In genomic region chr13:46896346-46897138, GRCh38 we compare ENCODE assay signal across 8 cellular contexts. TPM values are rescaled to one million over a fixed set of nuclear protein-coding genes. Genes with fewer than 3 reads are reported as not detected.
DNase-seq lines count a peak whose midpoint lies in the region; ATAC-seq and TF ChIP-seq lines count a peak whose summit lies in the region.

HTR2A (minus strand) TSS chr13:46897053; CDS start chr13:46895906, 1,147 bp downstream.

- no peak within 1 kb of the TSS for H3K18ac ChIP-seq in IMR-90 (ENCODE audit: low read depth, low read length)

- H3K23ac ChIP-seq in IMR-90 (ENCODE audit: low read depth, low read length): no peak within 1 kb of the TSS

- H3K4me3 Mint-ChIP-seq in progenitor cell of endocrine pancreas (ENCODE audit: low read depth): no peak within 1 kb of the TSS

- no peak for TF ChIP-seq RAD21 in IMR-90 (IDR thresholded peaks at IDR 0.05; ENCODE audit: low read length)

- no peak within 1 kb of the TSS for H2BK15ac ChIP-seq in IMR-90 (ENCODE audit: low read depth, low read length)

- intact Hi-C loops in IMR-90 (cut with micrococcal nuclease): loop anchor here (10.0 kb wide), 1 partner anchor 318 kb away; no protein-coding TSS in a partner anchor
- intact Hi-C loops in right lobe of liver (cut with DNase I): no loop called here
- intact Hi-C loops in thyroid gland (cut with DNase I): no loop called here

- ATAC-seq in IMR-90 (ENCODE audit: low read depth): peak; percentile 50
- ATAC-seq in right lobe of liver: peak; percentile 51 to 65 (median 58)
- ATAC-seq in HG02938 (IDR thresholded peaks at IDR 0.05; ENCODE audit: unreplicated experiment): no peak

- H3K4me1 Mint-ChIP-seq in progenitor cell of endocrine pancreas (ENCODE audit: low read depth): peaks cover 6% of the 10 kb centered on the region

- no peak within 1 kb of the TSS for H2BK120ac ChIP-seq in IMR-90 (ENCODE audit: low read depth, low read length)

- no peak within 1 kb of the TSS for H2BK20ac ChIP-seq in IMR-90 (ENCODE audit: low read depth, low read length)

- no peak within 1 kb of the TSS for H2AK5ac ChIP-seq in IMR-90 (ENCODE audit: low read depth, low read length)

- BruUV-seq in IMR-90 (replicated peaks; lab: Mats Ljungman, UMichigan): no TSS peak

- TF ChIP-seq POLR2A in IMR-90 (IDR thresholded peaks at IDR 0.05; ENCODE audit: low read depth, low read length): no peak
- TF ChIP-seq POLR2A in right lobe of liver (IDR thresholded peaks at IDR 0.05): no peak
- TF ChIP-seq POLR2A in thyroid gland (IDR thresholded peaks at IDR 0.05): no peak

- peak within 1 kb of the TSS; percentile 94 for H3K4me2 ChIP-seq in IMR-90 (ENCODE audit: low read depth, low read length)

- no peaks in the 10 kb centered on the region for H3K9me3 Mint-ChIP-seq in progenitor cell of endocrine pancreas (ENCODE audit: low read depth)

- H4K5ac ChIP-seq in IMR-90 (ENCODE audit: low read depth, low read length): no peak within 1 kb of the TSS

- H3K9me1 ChIP-seq in IMR-90 (ENCODE audit: insufficient read depth, low read length): no peaks in the 10 kb centered on the region

- H2BK5ac ChIP-seq in IMR-90 (ENCODE audit: low read depth, low read length, poor library complexity, severe bottlenecking): no peak within 1 kb of the TSS

- H3K36me3 ChIP-seq in IMR-90 (ENCODE audit: control insufficient read depth, insufficient read depth, low read length) (no peaks in the 10 kb centered on the region), right lobe of liver (no peaks in the 10 kb centered on the region), thyroid gland (no peaks in the 10 kb centered on the region)

- dilution Hi-C loops in IMR-90 (cut with HindIII; ENCODE audit: low sequenced_read_pairs, unreplicated experiment): no loop called here

- H2AFZ ChIP-seq in IMR-90 (replicated peaks; ENCODE audit: low read length, poor library complexity): peak within 1 kb of the TSS; percentile 83

- H3K4me1 ChIP-seq in IMR-90 (ENCODE audit: control insufficient read depth, insufficient read depth, low read length) (no peaks in the 10 kb centered on the region), right lobe of liver (no peaks in the 10 kb centered on the region), thyroid gland (peaks cover 0 to 12% of the 10 kb centered on the region in 2 donors)

- TF ChIP-seq CTCF in IMR-90 (conservative IDR thresholded peaks at IDR 0.05; ENCODE audit: low read depth, low read length): no peak
- TF ChIP-seq CTCF in right lobe of liver (IDR thresholded peaks at IDR 0.05): no peak
- no peak for TF ChIP-seq CTCF in thyroid gland (IDR thresholded peaks at IDR 0.05)
- TF ChIP-seq CTCF in progenitor cell of endocrine pancreas (IDR thresholded peaks at IDR 0.05; ENCODE audit: unreplicated experiment): no peak

- no peak within 1 kb of the TSS for H4K8ac ChIP-seq in IMR-90 (ENCODE audit: low read depth in 2 of 2, low read length in 2 of 2)

- H3K9ac ChIP-seq in IMR-90 (ENCODE audit: low read depth, low read length): 0 out of 2 replicates have a peak within 1 kb of the TSS, but pooled peaks have one; percentile 28

- H4K20me1 ChIP-seq in IMR-90 (ENCODE audit: insufficient read depth, low read length): no peaks in the 10 kb centered on the region

- in situ Hi-C loops in ACHN (cut with HindIII; ENCODE audit: low pct_ligation_motif_present, low pct_unique_long_range_greater_than_20kb, low sequenced_read_pairs): no loop called here
- in situ Hi-C loops in IMR-90 (cut with MboI; ENCODE audit: low sequenced_read_pairs): no loop called here

- no peaks in the 10 kb centered on the region for H3K36me3 Mint-ChIP-seq in progenitor cell of endocrine pancreas (ENCODE audit: insufficient read depth)

- POLR2A ChIA-PET in IMR-90 (lab: Charles Lee; ENCODE audit: unreplicated experiment): interaction anchor here (0.5 kb wide), 2 partner anchors 9 to 843 kb away, joined by 3 read pairs; no protein-coding TSS in a partner anchor

- H3K27ac ChIP-seq in IMR-90 (ENCODE audit: insufficient read depth, low read length) (no peak within 1 kb of the TSS), right lobe of liver (no peak within 1 kb of the TSS), thyroid gland (no peak within 1 kb of the TSS)

- H3K4me3 ChIP-seq in IMR-90 (ENCODE audit: insufficient read depth, low read depth, low read length) (peak within 1 kb of the TSS; percentile 45), right lobe of liver (peak within 1 kb of the TSS; percentile 20 to 38 (median 32)), thyroid gland (replicated peaks in 1 of 3) (peak within 1 kb of the TSS in 1 of 3 donors; percentile 18)

- DNase-seq in ACHN: peak; percentile 10
- peak; percentile 17 for DNase-seq in IMR-90
- DNase-seq in brain pericyte (ENCODE audit: low read depth, low spot score): peak; percentile 34
- DNase-seq in right lobe of liver: peak in 2 of 3 donors; percentile 41 to 50
- DNase-seq in thyroid gland: peak; percentile 50 to 63
- DNase-seq in A172 (ENCODE audit: low spot score): no peak
- DNase-seq in progenitor cell of endocrine pancreas (ENCODE audit: low spot score, unreplicated experiment): no peak

- no peaks in the 10 kb centered on the region for H3K9me3 ChIP-seq in IMR-90 (ENCODE audit: control insufficient read depth, insufficient read depth, low read length)
- H3K9me3 ChIP-seq in right lobe of liver: no peaks in the 10 kb centered on the region
- H3K9me3 ChIP-seq in thyroid gland: no peaks in the 10 kb centered on the region

- H3K27ac Mint-ChIP-seq in progenitor cell of endocrine pancreas: no peak within 1 kb of the TSS

- H3K27me3 ChIP-seq in IMR-90 (ENCODE audit: control insufficient read depth, insufficient read depth, low read length): peaks cover 20% of the 10 kb centered on the region
- H3K27me3 ChIP-seq in right lobe of liver: no peaks in the 10 kb centered on the region
- no peaks in the 10 kb centered on the region for H3K27me3 ChIP-seq in thyroid gland

- no peaks in the 10 kb centered on the region for H3K79me1 ChIP-seq in IMR-90 (ENCODE audit: low read depth in 1 of 2, low read length in 2 of 2)

- no peak within 1 kb of the TSS for H2AK9ac ChIP-seq in IMR-90 (replicated peaks; ENCODE audit: low read depth, low read length, poor library complexity)

- CTCF ChIA-PET in IMR-90 (lab: Yijun Ruan, JAX): interaction anchor here (0.6 kb wide), 1 partner anchor 55 kb away, joined by 6 read pairs; no protein-coding TSS in a partner anchor

- H3K27me3 Mint-ChIP-seq in progenitor cell of endocrine pancreas: peaks cover 58% of the 10 kb centered on the region

- H3K56ac ChIP-seq in IMR-90 (ENCODE audit: extremely low read depth, insufficient read depth, low read length): no peak within 1 kb of the TSS

- H3K4ac ChIP-seq in IMR-90 (ENCODE audit: low read depth, low read length): no peak within 1 kb of the TSS

- H4K91ac ChIP-seq in IMR-90 (ENCODE audit: insufficient read depth, low read depth, low read length): no peak within 1 kb of the TSS

- WGBS in IMR-90 (ENCODE audit: extremely low coverage in 2 of 2, insufficient read length in 1 of 2), 2 experiments: no CpG with 5 or more reads among the region's 13 CpGs
- WGBS in right lobe of liver (ENCODE audit: insufficient coverage, low coverage, low lambda C conversion rate, missing lambda C conversion rate): 32% methylated on average over 12 of the region's 13 CpGs
- 22 to 23% methylated on average over 13 of the region's 13 CpGs for WGBS in thyroid gland, 2 donors

- H3K14ac ChIP-seq in IMR-90 (replicated peaks; ENCODE audit: low read depth, low read length): no peak within 1 kb of the TSS

TF ChIP-seq in IMR-90, 13 proteins besides CTCF, POLR2A, EP300 and RAD21:
- no peak for TF ChIP-seq ELK1 (IDR thresholded peaks at IDR 0.05; ENCODE audit: borderline replicate concordance, low read depth, low read length)
- TF ChIP-seq MXI1 (IDR thresholded peaks at IDR 0.05; ENCODE audit: borderline replicate concordance, low read depth, low read length): no peak
- no peak for TF ChIP-seq BHLHE40 (IDR thresholded peaks at IDR 0.05; ENCODE audit: low read depth, low read length)
- no peak for TF ChIP-seq NFE2L2 (IDR thresholded peaks at IDR 0.05; ENCODE audit: low read depth, low read length)
- TF ChIP-seq SMC3 (IDR thresholded peaks at IDR 0.05; ENCODE audit: low read depth, low read length): no peak
- TF ChIP-seq RCOR1 (IDR thresholded peaks at IDR 0.05; ENCODE audit: insufficient replicate concordance, low read length): no peak
- TF ChIP-seq FOS (IDR thresholded peaks at IDR 0.05; ENCODE audit: low read depth, low read length): no peak
- no peak for TF ChIP-seq MAFK (IDR thresholded peaks at IDR 0.05; ENCODE audit: low read depth, low read length)
- TF ChIP-seq CEBPB (IDR thresholded peaks at IDR 0.05; ENCODE audit: low read depth, low read length): no peak
- TF ChIP-seq MAZ (IDR thresholded peaks at IDR 0.05; ENCODE audit: borderline replicate concordance, low read depth, low read length): no peak
- no peak for TF ChIP-seq RFX5 (IDR thresholded peaks at IDR 0.05; ENCODE audit: low read depth, low read length)
- no peak for TF ChIP-seq USF2 (IDR thresholded peaks at IDR 0.05; ENCODE audit: low read depth, low read length)
- TF ChIP-seq CHD1 (IDR thresholded peaks at IDR 0.05; ENCODE audit: low read depth, low read length): no peak

RNA-seq across cellular contexts. Expression of gene HTR2A, which starts in this region (rescaled TPM):
- not detected in 2 replicates for total RNA-seq in IMR-90 (2012; rRNA removed)
- 0.02 TPM in 1 of 2 replicates, not detected in the other for polyA plus RNA-seq in IMR-90 (2012; rRNA removed)
- not detected in 2 replicates for polyA plus RNA-seq in IMR-90 (2012; cell fraction: cytosol; rRNA removed)
- polyA plus RNA-seq in IMR-90 (2012; cell fraction: nucleus; rRNA removed; ENCODE audit: low replicate concordance): not detected in 2 replicates
- under 1 TPM in 1 of 6 experiments, not detected in 5; 0.04 TPM for total RNA-seq in right lobe of liver
- under 1 TPM in 1 of 4 donors, not detected in 3; 0.22 TPM for total RNA-seq in thyroid gland
- 0.02 and 0.14 TPM in 2 replicates for total RNA-seq in A172 (2014; rRNA removed; shearing (Covaris generic))
- total RNA-seq in progenitor cell of endocrine pancreas: not detected in 2 replicates

Comparison
In these comparisons a context has a peak if more than half of its experiments do, and no peak if none do; other contexts are left out.
1. Peak in DNase-seq, ATAC-seq, H3K4me3 ChIP-seq, H3K9ac ChIP-seq and H3K4me2 ChIP-seq in IMR-90; RNA of the gene not detected or under 1 TPM.
2. Peak in DNase-seq, ATAC-seq and H3K4me3 ChIP-seq in right lobe of liver; RNA of the gene not detected or under 1 TPM.
3. Peak in DNase-seq in thyroid gland; RNA of the gene not detected or under 1 TPM.
4. DNase-seq: peak in ACHN (single experiment) and brain pericyte (single experiment); none in A172 (single experiment) and progenitor cell of endocrine pancreas (single experiment).